1 cellular context compared by ENCODE assay signal in the genomic region with DNA sequence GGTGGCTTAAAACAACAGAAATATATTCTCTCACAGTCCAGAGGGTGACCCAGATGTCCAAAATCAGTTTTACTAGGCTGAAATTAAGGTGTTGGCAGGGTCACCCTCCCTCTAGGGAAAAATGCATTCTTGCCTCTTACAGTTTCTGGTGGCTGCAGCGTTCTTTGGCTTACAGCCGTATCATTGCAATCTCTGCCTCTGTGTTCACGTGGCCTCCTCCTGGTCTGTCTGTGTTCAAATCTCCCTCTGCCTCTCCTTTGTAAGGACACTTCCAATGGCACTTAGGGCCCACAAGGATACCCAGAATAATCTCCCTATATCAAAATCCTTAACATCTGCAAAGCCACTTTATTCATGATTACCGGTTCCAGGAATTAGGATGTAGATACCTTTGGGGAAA.
TF ChIP-seq lines count a peak whose summit lies in the region.

No MANE protein-coding gene starts in this region.

TF ChIP-seq in endothelial cell of umbilical vein, 7 proteins besides CTCF, POLR2A, EP300 and RAD21 (continued from another document):
- TF ChIP-seq GATA2 (IDR thresholded peaks at IDR 0.05; ENCODE audit: insufficient read depth, insufficient read length, low read depth, low read length) (no peak), JUN (IDR thresholded peaks at IDR 0.05; ENCODE audit: borderline replicate concordance, insufficient read depth, insufficient read length, low read depth) (no peak), MYC (IDR thresholded peaks at IDR 0.05; ENCODE audit: low read depth, low read length) (no peak)
- TF ChIP-seq, protein P1, sequence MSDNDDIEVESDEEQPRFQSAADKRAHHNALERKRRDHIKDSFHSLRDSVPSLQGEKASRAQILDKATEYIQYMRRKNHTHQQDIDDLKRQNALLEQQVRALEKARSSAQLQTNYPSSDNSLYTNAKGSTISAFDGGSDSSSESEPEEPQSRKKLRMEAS (IDR thresholded peaks at IDR 0.05; ENCODE audit: insufficient read depth, insufficient read length) = no peak
